13 cellular contexts compared by ENCODE assay signal in genomic region chr11:102254047-102254446, GRCh38.
DNase-seq lines count a peak whose midpoint lies in the region; ATAC-seq, FAIRE-seq and TF ChIP-seq lines count a peak whose summit lies in the region.
"Had no signal": no experiment of that assay in that cellular context is flagged by ENCODE, and none has a peak within 500 bp of the region (broad histone marks: within the 10 kb centered on the region; RNA-seq: fewer than 3 reads in every experiment).

No MANE protein-coding gene starts in this region.

- peaks cover 12% of the 10 kb centered on the region; the same call in 1 of the 2 replicates for H3F3A ChIP-seq in PC-9 (ENCODE audit: insufficient read depth, low read depth)

- no peaks in the 10 kb centered on the region for H3K9me2 ChIP-seq in PC-9 (ENCODE audit: insufficient read depth)

- H3K9me3 Mint-ChIP-seq in T-helper 2 cell treated with Interferon-gamma antibody and Interleukin-4, amounts not matched to agents 5 μg/mL and 100 μg/mL, for 36 hours = no peaks in the 10 kb centered on the region
- H3K9me3 Mint-ChIP-seq: CD8-positive, alpha-beta memory T cell; natural killer cell treated with Interleukin-12 subunit alpha and Interleukin-12 subunit beta and Interleukin-15 and Interleukin-18, amount 100 ng/mL, for 72 hours had no signal

- DNase-seq in A549 (ENCODE audit: low read depth in 1 of 2, low spot score in 1 of 2) (peak; percentile 21 to 36), PC-9 (peak in 1 of 2 experiments; percentile 21), fibroblast of pulmonary artery (ENCODE audit: low read depth) (no peak), KG1 (lab: John Stamatoyannopoulos, UW) (no peak), NCI-H2029 (lab: John Stamatoyannopoulos, UW) (no peak)
- no peak for DNase-seq in T-helper 2 cell treated with Interferon-gamma antibody and Interleukin-4, amounts not matched to agents 5 μg/mL and 100 μg/mL, for 36 hours (ENCODE audit: low spot score)
- DNase-seq: activated T-cell treated with anti-CD3 and anti-CD28 coated beads, Interleukin-2, amount 50 U/mL, for 1 hour; CD8-positive, alpha-beta memory T cell; stomach had no signal

- POLR2A ChIA-PET in A549 (lab: Yijun Ruan, JAX) = no interaction called here
- POLR2A ChIA-PET in PC-9 (lab: Charles Lee; ENCODE audit: unreplicated experiment) = no interaction called here

- H3K27ac ChIP-seq in A549 (no peak overlapping the region), PC-9 (no peak overlapping the region)
- H3K27ac ChIP-seq: stomach had no signal

- TF ChIP-seq CTCF in A549 (IDR thresholded peaks at IDR 0.05) (no peak; the same call in 2 of the 3 replicates), GM12873 (IDR thresholded peaks at IDR 0.05; ENCODE audit: insufficient read depth, low read depth, low read length, missing control alignments) (peak; percentile 46), PC-9 (conservative IDR thresholded peaks at IDR 0.05) (peak; percentile 48; the same call in 1 of the 2 replicates), fibroblast of pulmonary artery (IDR thresholded peaks at IDR 0.05; ENCODE audit: low read length, missing control alignments) (peak; percentile 25)

- no peak overlapping the region for H3K27ac Mint-ChIP-seq in T-helper 2 cell treated with Interferon-gamma antibody and Interleukin-4, amounts not matched to agents 5 μg/mL and 100 μg/mL, for 36 hours
- H3K27ac Mint-ChIP-seq: natural killer cell treated with Interleukin-12 subunit alpha and Interleukin-12 subunit beta and Interleukin-15 and Interleukin-18, amount 100 ng/mL, for 72 hours had no signal

- H3K4me1 ChIP-seq in A549 (no peaks in the 10 kb centered on the region), PC-9 (replicated peaks; ENCODE audit: insufficient read depth) (peaks cover 24% of the 10 kb centered on the region)

- H3K27me3 Mint-ChIP-seq in T-helper 2 cell treated with Interferon-gamma antibody and Interleukin-4, amounts not matched to agents 5 μg/mL and 100 μg/mL, for 36 hours (ENCODE audit: low read depth) = no peaks in the 10 kb centered on the region
- H3K27me3 Mint-ChIP-seq: CD8-positive, alpha-beta memory T cell had no signal

- no peak for TF ChIP-seq EP300 in A549 (IDR thresholded peaks at IDR 0.05)

- ATAC-seq in A549 (peak in 1 of 2 experiments; percentile 50; a peak in 2 of 6 replicates), GM21619 (IDR thresholded peaks at IDR 0.05; ENCODE audit: unreplicated experiment) (no peak)
- ATAC-seq: natural killer cell treated with Interleukin-12 subunit alpha and Interleukin-12 subunit beta and Interleukin-15 and Interleukin-18, amount 100 ng/mL, for 72 hours had no signal

- no peaks in the 10 kb centered on the region for H3K36me3 ChIP-seq in PC-9 (ENCODE audit: low read depth)
- H3K36me3 ChIP-seq: stomach had no signal

- no peaks in the 10 kb centered on the region for H3K4me1 Mint-ChIP-seq in T-helper 2 cell treated with Interferon-gamma antibody and Interleukin-4, amounts not matched to agents 5 μg/mL and 100 μg/mL, for 36 hours (ENCODE audit: low read depth)
- H3K4me1 Mint-ChIP-seq: CD8-positive, alpha-beta memory T cell had no signal

- no peak overlapping the region for H3K4me3 Mint-ChIP-seq in T-helper 2 cell treated with Interferon-gamma antibody and Interleukin-4, amounts not matched to agents 5 μg/mL and 100 μg/mL, for 36 hours
- H3K4me3 Mint-ChIP-seq: CD8-positive, alpha-beta memory T cell; natural killer cell treated with Interleukin-12 subunit alpha and Interleukin-12 subunit beta and Interleukin-15 and Interleukin-18, amount 100 ng/mL, for 72 hours had no signal

- TF ChIP-seq RAD21 in A549 (conservative IDR thresholded peaks at IDR 0.05 in 1 of 2, IDR thresholded peaks at IDR 0.05 in 1 of 2) = 0 out of 5 replicates have a peak, but pooled peaks of 1 of the 2 experiments have one; percentile 6

- H3K27me3 ChIP-seq in PC-9 (ENCODE audit: insufficient read depth, low read depth) = no peaks in the 10 kb centered on the region
- H3K27me3 ChIP-seq: stomach had no signal

- 86% methylated on average over 5 of the region's 5 CpGs for whole genome bisulfite sequencing in A549 (ENCODE audit: missing lambda C conversion rate)

- TF ChIP-seq POLR2A in A549 (IDR thresholded peaks at IDR 0.05; ENCODE audit: low read length) = no peak

- H3K4me2 ChIP-seq in A549 (no peak overlapping the region), PC-9 (no peak overlapping the region)

- no peak for FAIRE-seq in A549 (lab: Jason Lieb, UNC)
- FAIRE-seq: bronchial epithelial cell had no signal

- no peak overlapping the region for H3K4me3 ChIP-seq in A549
- no peak overlapping the region for H3K4me3 ChIP-seq in PC-9
- no peak overlapping the region for H3K4me3 ChIP-seq in fibroblast of pulmonary artery (replicated peaks; ENCODE audit: low read depth, low read length)
- H3K4me3 ChIP-seq: stomach had no signal

- H2AFZ ChIP-seq in PC-9 = no peak overlapping the region

- no peaks in the 10 kb centered on the region for H3K79me2 ChIP-seq in PC-9 (ENCODE audit: low read depth)

- intact Hi-C loops in PC-9 (cut with micrococcal nuclease; ENCODE audit: unreplicated experiment) = no loop called here

- no TSS peak for BruUV-seq in PC-9 (replicated peaks; lab: Mats Ljungman, UMichigan)

- no peaks in the 10 kb centered on the region for H3K36me3 Mint-ChIP-seq in T-helper 2 cell treated with Interferon-gamma antibody and Interleukin-4, amounts not matched to agents 5 μg/mL and 100 μg/mL, for 36 hours (ENCODE audit: low read depth)
- H3K36me3 Mint-ChIP-seq: CD8-positive, alpha-beta memory T cell; natural killer cell treated with Interleukin-12 subunit alpha and Interleukin-12 subunit beta and Interleukin-15 and Interleukin-18, amount 100 ng/mL, for 72 hours had no signal

- CTCF ChIA-PET in A549 (lab: Yijun Ruan, JAX) = interaction anchor here (2.5 to 6.9 kb wide), 2 partner anchors 15 to 25 kb away, joined by 7 to 33 read pairs; no protein-coding TSS in a partner anchor
- CTCF ChIA-PET in PC-9 (lab: Charles Lee) = interaction anchor here (1.9 kb wide), 1 partner anchor 14 kb away, joined by 6 read pairs; no protein-coding TSS in a partner anchor

- no peaks in the 10 kb centered on the region for H4K20me1 ChIP-seq in PC-9 (ENCODE audit: insufficient read depth)

- no peaks in the 10 kb centered on the region for H3K9me3 ChIP-seq in A549
- no peaks in the 10 kb centered on the region for H3K9me3 ChIP-seq in PC-9 (ENCODE audit: insufficient read depth, low read depth)
- H3K9me3 ChIP-seq: stomach had no signal

TF ChIP-seq in A549, 52 proteins besides CTCF, POLR2A, EP300 and RAD21:
- TF ChIP-seq, protein P1, sequence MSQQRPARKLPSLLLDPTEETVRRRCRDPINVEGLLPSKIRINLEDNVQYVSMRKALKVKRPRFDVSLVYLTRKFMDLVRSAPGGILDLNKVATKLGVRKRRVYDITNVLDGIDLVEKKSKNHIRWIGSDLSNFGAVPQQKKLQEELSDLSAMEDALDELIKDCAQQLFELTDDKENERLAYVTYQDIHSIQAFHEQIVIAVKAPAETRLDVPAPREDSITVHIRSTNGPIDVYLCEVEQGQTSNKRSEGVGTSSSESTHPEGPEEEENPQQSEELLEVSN (IDR thresholded peaks at IDR 0.05; ENCODE audit: borderline replicate concordance, low read depth) = no peak
- TF ChIP-seq HOXB13 (CRISPR knock-in tag; IDR thresholded peaks at IDR 0.05; ENCODE audit: low read depth) = no peak
- TF ChIP-seq CBX2 (IDR thresholded peaks at IDR 0.05; ENCODE audit: borderline replicate concordance, low read depth) = no peak
- no peak for TF ChIP-seq HDAC2 (IDR thresholded peaks at IDR 0.05)
- TF ChIP-seq ZNF302 (CRISPR knock-in tag; IDR thresholded peaks at IDR 0.05) = no peak
- TF ChIP-seq NR3C1 (IDR thresholded peaks at IDR 0.05) = no peak
- TF ChIP-seq, protein P2, sequence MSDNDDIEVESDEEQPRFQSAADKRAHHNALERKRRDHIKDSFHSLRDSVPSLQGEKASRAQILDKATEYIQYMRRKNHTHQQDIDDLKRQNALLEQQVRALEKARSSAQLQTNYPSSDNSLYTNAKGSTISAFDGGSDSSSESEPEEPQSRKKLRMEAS (IDR thresholded peaks at IDR 0.05) = no peak
- no peak for TF ChIP-seq RARB (CRISPR knock-in tag; IDR thresholded peaks at IDR 0.05)
- TF ChIP-seq PHF8 (IDR thresholded peaks at IDR 0.05; ENCODE audit: borderline replicate concordance, low read depth) = no peak
- no peak for TF ChIP-seq CHD4 (IDR thresholded peaks at IDR 0.05; ENCODE audit: borderline replicate concordance)
- TF ChIP-seq MYC (IDR thresholded peaks at IDR 0.05; ENCODE audit: borderline replicate concordance, low read length) = no peak
- TF ChIP-seq, protein P3, sequence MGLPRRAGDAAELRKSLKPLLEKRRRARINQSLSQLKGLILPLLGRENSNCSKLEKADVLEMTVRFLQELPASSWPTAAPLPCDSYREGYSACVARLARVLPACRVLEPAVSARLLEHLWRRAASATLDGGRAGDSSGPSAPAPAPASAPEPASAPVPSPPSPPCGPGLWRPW (IDR thresholded peaks at IDR 0.05) = no peak
- no peak for TF ChIP-seq ZFP36 (IDR thresholded peaks at IDR 0.05; ENCODE audit: borderline replicate concordance, partially characterized antibody)
- no peak for TF ChIP-seq SREBF2 (IDR thresholded peaks at IDR 0.05)
- TF ChIP-seq BCL3 (IDR thresholded peaks at IDR 0.05) = no peak
- no peak for TF ChIP-seq POLR2AphosphoS2 (conservative IDR thresholded peaks at IDR 0.05; ENCODE audit: low read length)

Comparison
In these comparisons a context has a peak if more than half of its experiments do, and no peak if none do; other contexts are left out.
1. DNase-seq: peak in A549 (2 of 2); none in fibroblast of pulmonary artery (single experiment), T-helper 2 cell treated with Interferon-gamma antibody and Interleukin-4, amounts not matched to agents 5 μg/mL and 100 μg/mL, for 36 hours (single experiment), KG1 (single experiment) and NCI-H2029 (single experiment).